ENCODE assay signal across 9 cellular contexts in the genomic region with DNA sequence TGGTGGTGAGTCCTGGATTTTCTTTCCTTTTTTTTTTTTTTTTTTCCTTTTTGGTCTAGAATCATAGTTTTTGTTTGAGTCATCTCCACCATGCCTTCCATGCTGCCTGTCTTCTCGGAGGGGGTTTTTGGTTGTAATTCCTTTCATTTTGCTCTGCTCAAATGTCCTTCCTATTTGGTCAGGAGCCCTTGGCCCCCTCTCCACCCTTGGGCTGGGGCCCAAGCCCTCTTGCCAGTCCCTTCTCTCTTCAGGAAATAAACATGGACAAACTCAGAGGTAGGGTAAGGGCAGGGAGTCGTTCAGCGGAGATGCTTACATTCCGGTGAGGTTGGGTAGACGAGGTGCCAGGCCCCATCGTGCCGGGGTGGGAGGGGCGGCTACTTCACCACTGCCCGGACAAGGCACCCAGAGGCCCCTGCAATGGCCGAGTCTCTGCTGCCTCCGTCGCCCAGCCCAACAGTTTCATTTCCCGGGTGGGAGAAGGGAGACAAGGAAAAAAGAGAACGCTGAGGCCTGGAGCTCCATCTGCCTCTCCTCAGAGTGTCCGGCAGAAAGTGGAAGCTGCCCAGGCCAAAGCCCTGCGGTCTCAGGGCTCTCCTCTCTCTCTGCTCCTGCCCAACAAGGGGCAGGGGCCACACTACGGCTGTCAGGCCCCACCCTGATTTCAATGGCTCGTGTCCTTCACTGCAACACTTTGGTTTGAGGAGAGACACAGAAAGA. TPM values are rescaled to one million over a fixed set of nuclear protein-coding genes. Genes with fewer than 3 reads are reported as not detected.
DNase-seq lines count a peak whose midpoint lies in the region; ATAC-seq, FAIRE-seq and TF ChIP-seq lines count a peak whose summit lies in the region.
"Had no signal": no experiment of that assay in that cellular context is flagged by ENCODE, and none has a peak within 500 bp of the region (broad histone marks: within the 10 kb centered on the region; RNA-seq: fewer than 3 reads in every experiment).

No MANE protein-coding gene starts in this region.

- ATAC-seq in HG03457 (IDR thresholded peaks at IDR 0.05; ENCODE audit: unreplicated experiment), result no peak

- no peaks in the 10 kb centered on the region for H3K27me3 ChIP-seq in osteoblast (ENCODE audit: insufficient read depth, low read length)

- no peaks in the 10 kb centered on the region for H3K9me3 Mint-ChIP-seq in dendritic cell treated with granulocyte-macrophage colony-stimulating factor and Interleukin-4, amounts not matched to agents 40 ng/mL and 50 ng/mL, for 4 days
- no peaks in the 10 kb centered on the region for H3K9me3 Mint-ChIP-seq in activated CD4-positive, alpha-beta memory T cell treated with anti-CD3 and anti-CD28 coated beads, Interleukin-2, amount 10 ng/mL, durations not matched to agents 7 days and 5 days
- H3K9me3 Mint-ChIP-seq: nephron had no signal

- POLR2A ChIA-PET in activated CD4-positive, alpha-beta memory T cell treated with anti-CD3 and anti-CD28 coated beads, Interleukin-2, amount 10 ng/mL, durations not matched to agents 7 days and 5 days (lab: Charles Lee), result no interaction called here

- H2AFZ ChIP-seq in osteoblast (ENCODE audit: low read length), result peak overlapping the region; percentile 94

- TF ChIP-seq RAD21 in Ishikawa (IDR thresholded peaks at IDR 0.05; ENCODE audit: low read depth), result no peak

- H3K27ac ChIP-seq in osteoblast (ENCODE audit: low read depth, low read length), result peak overlapping the region; percentile 73

- no peak for FAIRE-seq in GM19239 (lab: Jason Lieb, UNC)

- H3K4me1 ChIP-seq in osteoblast (ENCODE audit: insufficient read depth, low read length), result peaks cover 21% of the 10 kb centered on the region

- H3K27ac Mint-ChIP-seq in dendritic cell treated with granulocyte-macrophage colony-stimulating factor and Interleukin-4, amounts not matched to agents 40 ng/mL and 50 ng/mL, for 4 days, result peak overlapping the region; percentile 62
- H3K27ac Mint-ChIP-seq in activated CD4-positive, alpha-beta memory T cell treated with anti-CD3 and anti-CD28 coated beads, Interleukin-2, amount 10 ng/mL, durations not matched to agents 7 days and 5 days, result no peak overlapping the region
- H3K27ac Mint-ChIP-seq: nephron had no signal

- peak overlapping the region; percentile 1 for H3K4me3 Mint-ChIP-seq in dendritic cell treated with granulocyte-macrophage colony-stimulating factor and Interleukin-4, amounts not matched to agents 40 ng/mL and 50 ng/mL, for 4 days
- no peak overlapping the region for H3K4me3 Mint-ChIP-seq in activated CD4-positive, alpha-beta memory T cell treated with anti-CD3 and anti-CD28 coated beads, Interleukin-2, amount 10 ng/mL, durations not matched to agents 7 days and 5 days
- H3K4me3 Mint-ChIP-seq: nephron had no signal

- peaks cover 35% of the 10 kb centered on the region for H3K36me3 Mint-ChIP-seq in dendritic cell treated with granulocyte-macrophage colony-stimulating factor and Interleukin-4, amounts not matched to agents 40 ng/mL and 50 ng/mL, for 4 days (ENCODE audit: low read depth)
- peaks cover 13% of the 10 kb centered on the region for H3K36me3 Mint-ChIP-seq in activated CD4-positive, alpha-beta memory T cell treated with anti-CD3 and anti-CD28 coated beads, Interleukin-2, amount 10 ng/mL, durations not matched to agents 7 days and 5 days (ENCODE audit: low read depth)

- H4K20me1 ChIP-seq in osteoblast (ENCODE audit: insufficient read depth, low read length), result peaks cover 2% of the 10 kb centered on the region

- H3K27me3 Mint-ChIP-seq in dendritic cell treated with granulocyte-macrophage colony-stimulating factor and Interleukin-4, amounts not matched to agents 40 ng/mL and 50 ng/mL, for 4 days, result no peaks in the 10 kb centered on the region
- H3K27me3 Mint-ChIP-seq in activated CD4-positive, alpha-beta memory T cell treated with anti-CD3 and anti-CD28 coated beads, Interleukin-2, amount 10 ng/mL, durations not matched to agents 7 days and 5 days, result no peaks in the 10 kb centered on the region

- H3K36me3 ChIP-seq in osteoblast (ENCODE audit: insufficient read depth, low read length), result no peaks in the 10 kb centered on the region

- TF ChIP-seq EP300 in Ishikawa (IDR thresholded peaks at IDR 0.05; ENCODE audit: borderline replicate concordance), result no peak

- intact Hi-C loops in dendritic cell treated with granulocyte-macrophage colony-stimulating factor and Interleukin-4, amounts not matched to agents 40 ng/mL and 50 ng/mL, for 4 days (cut with micrococcal nuclease), result no loop called here

- peaks cover 2% of the 10 kb centered on the region for H3K79me2 ChIP-seq in osteoblast (ENCODE audit: insufficient read depth, low read length)

- H3K9me3 ChIP-seq in osteoblast (ENCODE audit: low read depth, low read length), result no peaks in the 10 kb centered on the region

- no peak for TF ChIP-seq CTCF in osteoblast (IDR thresholded peaks at IDR 0.05; ENCODE audit: extremely low read depth, low read depth, low read length)

- CTCF ChIA-PET in activated CD4-positive, alpha-beta memory T cell treated with anti-CD3 and anti-CD28 coated beads, Interleukin-2, amount 10 ng/mL, durations not matched to agents 7 days and 5 days (lab: Charles Lee), result no interaction called here

- peak overlapping the region; percentile 53 for H3K4me3 ChIP-seq in osteoblast (ENCODE audit: insufficient read depth, low read length)

- DNase-seq in COLO829 (ENCODE audit: low spot score) (peak; percentile 33), osteoblast (ENCODE audit: insufficient read length, low spot score, missing footprints) (peak; percentile 98), GM19239 (ENCODE audit: insufficient read length, low spot score) (no peak), NCI-H1436 treated with DMSO at 0.1 percent for 48 hours (lab: John Stamatoyannopoulos, UW) (no peak)
- no peak for DNase-seq in activated CD4-positive, alpha-beta memory T cell treated with anti-CD3 and anti-CD28 coated beads, Interleukin-2, amount 10 ng/mL, durations not matched to agents 7 days and 5 days

- H3K4me1 Mint-ChIP-seq in dendritic cell treated with granulocyte-macrophage colony-stimulating factor and Interleukin-4, amounts not matched to agents 40 ng/mL and 50 ng/mL, for 4 days (ENCODE audit: low read depth), result peaks cover 43% of the 10 kb centered on the region
- peaks cover 34% of the 10 kb centered on the region for H3K4me1 Mint-ChIP-seq in activated CD4-positive, alpha-beta memory T cell treated with anti-CD3 and anti-CD28 coated beads, Interleukin-2, amount 10 ng/mL, durations not matched to agents 7 days and 5 days
- H3K4me1 Mint-ChIP-seq: nephron had no signal

- H3K4me2 ChIP-seq in osteoblast (ENCODE audit: insufficient read depth, low read length), result peak overlapping the region; percentile 75

TF ChIP-seq in Ishikawa, 13 proteins besides CTCF, POLR2A, EP300 and RAD21:
- TF ChIP-seq ZBTB7A (IDR thresholded peaks at IDR 0.05; ENCODE audit: low read depth) (0 out of 2 replicates have a peak, but pooled peaks have one; percentile 43), NFIC (IDR thresholded peaks at IDR 0.05) (no peak)

RNA-seq across cellular contexts. Expression of a gene that starts 12.7 kb away (rescaled TPM):
- 13.6 and 13.8 TPM in 2 replicates for total RNA-seq in osteoblast
- 10 to 100 TPM; 14.3 to 14.5 TPM for total RNA-seq in activated CD4-positive, alpha-beta memory T cell treated with anti-CD3 and anti-CD28 coated beads, Interleukin-2, amount 10 ng/mL, durations not matched to agents 7 days and 5 days

RNA-seq across cellular contexts. Expression of a gene that starts 18.6 kb away (rescaled TPM):
- under 0.01 TPM in 2 replicates for total RNA-seq in osteoblast
- total RNA-seq in activated CD4-positive, alpha-beta memory T cell treated with anti-CD3 and anti-CD28 coated beads, Interleukin-2, amount 10 ng/mL, durations not matched to agents 7 days and 5 days, result under 1 TPM; 0.38 to 0.68 TPM

RNA-seq across cellular contexts. Expression of a gene that starts 43.6 kb away (rescaled TPM):
- under 0.01 and 0.88 TPM in 2 replicates for total RNA-seq in osteoblast
- 10 to 100 TPM; 31.3 to 35.8 TPM for total RNA-seq in activated CD4-positive, alpha-beta memory T cell treated with anti-CD3 and anti-CD28 coated beads, Interleukin-2, amount 10 ng/mL, durations not matched to agents 7 days and 5 days

Comparison
In these comparisons a context has a peak if more than half of its experiments do, and no peak if none do; other contexts are left out.
1. DNase-seq: peak in COLO829 (single experiment) and osteoblast (single experiment); none in activated CD4-positive, alpha-beta memory T cell treated with anti-CD3 and anti-CD28 coated beads, Interleukin-2, amount 10 ng/mL, durations not matched to agents 7 days and 5 days (single experiment), GM19239 (single experiment) and NCI-H1436 treated with DMSO at 0.1 percent for 48 hours (single experiment).
2. RNA of a gene that starts 43.6 kb away (total RNA-seq): 31.3 to 35.8 TPM in activated CD4-positive, alpha-beta memory T cell treated with anti-CD3 and anti-CD28 coated beads, Interleukin-2, amount 10 ng/mL, durations not matched to agents 7 days and 5 days; under 0.01 to 0.88 TPM in osteoblast; every median in the first group is over 10 times any median in the second.